Comparison of ENCODE assay signal across 8 cellular contexts in the genomic region with DNA sequence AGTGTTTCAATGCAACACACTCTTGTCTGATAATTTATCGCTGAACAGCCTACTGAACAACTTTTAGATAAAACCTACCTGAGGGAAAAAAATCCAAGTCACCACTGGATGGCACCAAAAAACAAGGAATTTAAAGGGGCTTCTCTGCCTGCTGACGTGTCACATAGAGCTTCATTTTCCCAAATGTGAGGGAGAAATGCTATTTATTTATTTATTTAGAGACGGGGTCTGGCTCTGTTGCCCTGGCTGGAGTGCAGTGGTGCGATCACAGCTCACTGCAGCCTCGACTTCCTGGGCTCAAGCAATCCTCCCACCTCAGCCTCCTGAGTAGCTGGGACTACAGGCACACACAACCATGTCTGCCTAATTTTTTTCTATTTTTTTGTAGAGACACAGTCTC. TPM values are rescaled to one million over a fixed set of nuclear protein-coding genes. Genes with fewer than 3 reads are reported as not detected.
DNase-seq lines count a peak whose midpoint lies in the region; ATAC-seq and TF ChIP-seq lines count a peak whose summit lies in the region.
"Not testable (repeated sequence)": the region's sequence is repeated elsewhere in the genome, so short reads cannot be mapped to it uniquely, and the experiment has no call there.

No MANE protein-coding gene starts in this region.

- H2AK5ac ChIP-seq in mesenchymal stem cell (ENCODE audit: low read length, severe bottlenecking), result not testable (repeated sequence)

- not testable (repeated sequence) for H3K79me1 ChIP-seq in mesenchymal stem cell (replicated peaks; ENCODE audit: low read length, poor library complexity, severe bottlenecking)

- H3K4ac ChIP-seq in mesenchymal stem cell (ENCODE audit: low read depth in 1 of 2, low read length in 2 of 2), result not testable (repeated sequence)

- peak overlapping the region; percentile 26; the same call in 1 of the 2 replicates for H2AFZ ChIP-seq in PC-3 (ENCODE audit: low read length)
- not testable (repeated sequence) for H2AFZ ChIP-seq in mesenchymal stem cell (ENCODE audit: low read depth, low read length)

- not testable (repeated sequence) for H3K9me2 ChIP-seq in PC-3 (replicated peaks; ENCODE audit: low read length)

- not testable (repeated sequence) for H3K36me3 ChIP-seq in Caco-2 (ENCODE audit: control insufficient read depth, insufficient read depth, low read length); PC-3 (ENCODE audit: low read depth, low read length); mesenchymal stem cell (ENCODE audit: control insufficient read depth in 1 of 2, insufficient read depth in 2 of 2, low read depth in 1 of 2, low read length in 2 of 2)

- not testable (repeated sequence) for H3K9ac ChIP-seq in PC-3 (ENCODE audit: low read length)
- peak overlapping the region; percentile 65 for H3K9ac ChIP-seq in mesenchymal stem cell (ENCODE audit: low read length)

- CTCF ChIA-PET in Caco-2 (lab: Charles Lee), result interaction anchor here (0.6 to 1.4 kb wide), 16 partner anchors 9 to 670 kb away, joined by 3 to 11 read pairs (median 3); no protein-coding TSS in a partner anchor
- CTCF ChIA-PET in PC-3 (lab: Charles Lee), result interaction anchor here (0.6 to 1.4 kb wide), 4 partner anchors 23 to 173 kb away, joined by 3 to 10 read pairs (median 4); no protein-coding TSS in a partner anchor

- not testable (repeated sequence) for H3K4me3 Mint-ChIP-seq in Caco-2 (ENCODE audit: unreplicated experiment); stimulated activated naive B cell treated with anti-CD40 and anti-IgM and Interleukin-4, amounts not matched to agents 10 μg/mL and 1 μg/mL and 100 μg/mL, for 72 hours

- DNase-seq in Caco-2 (peak in 1 of 2 experiments; percentile 67), NCI-H1105 (lab: John Stamatoyannopoulos, UW) (peak; percentile 71), PC-3 (peak; percentile 79), fibroblast of pulmonary artery (ENCODE audit: low read depth) (peak; percentile 85), mesenchymal stem cell (peak; percentile 70)
- peak in 1 of 2 donors; percentile 26 for DNase-seq in activated naive CD4-positive, alpha-beta T cell treated with anti-CD3 and anti-CD28 coated beads, Interleukin-2, amount 50 U/mL, for 72 hours (ENCODE audit: low spot score in 2 of 2)
- DNase-seq in stimulated activated naive B cell treated with anti-CD40 and anti-IgM and Interleukin-4, amounts not matched to agents 10 μg/mL and 1 μg/mL and 100 μg/mL, for 72 hours, result peak; percentile 23

- not testable (repeated sequence) for H4K20me1 ChIP-seq in PC-3 (ENCODE audit: low read length)

- H3K4me1 Mint-ChIP-seq in Caco-2 (ENCODE audit: low read depth, unreplicated experiment); stimulated activated naive B cell treated with anti-CD40 and anti-IgM and Interleukin-4, amounts not matched to agents 10 μg/mL and 1 μg/mL and 100 μg/mL, for 72 hours: not testable (repeated sequence)

- H4K91ac ChIP-seq in mesenchymal stem cell (ENCODE audit: low read length), result not testable (repeated sequence)

- not testable (repeated sequence) for H3K9me3 ChIP-seq in Caco-2; PC-3 (ENCODE audit: low read length); mesenchymal stem cell (ENCODE audit: control insufficient read depth, low read length)

- POLR2A ChIA-PET in Caco-2 (lab: Charles Lee); PC-3 (lab: Charles Lee; ENCODE audit: unreplicated experiment): not testable (repeated sequence)

- H3K27me3 Mint-ChIP-seq in Caco-2 (ENCODE audit: insufficient read depth, unreplicated experiment), result not testable (repeated sequence)
- peaks cover 5 to 26% of the 10 kb centered on the region in 2 donors for H3K27me3 Mint-ChIP-seq in stimulated activated naive B cell treated with anti-CD40 and anti-IgM and Interleukin-4, amounts not matched to agents 10 μg/mL and 1 μg/mL and 100 μg/mL, for 72 hours

- not testable (repeated sequence) for H4K8ac ChIP-seq in mesenchymal stem cell (ENCODE audit: low read length)

- H3K4me3 ChIP-seq in Caco-2 (ENCODE audit: low read depth, low read length); PC-3 (ENCODE audit: low read length); fibroblast of pulmonary artery (replicated peaks; ENCODE audit: low read depth, low read length); mesenchymal stem cell (ENCODE audit: insufficient read depth in 1 of 2, low read depth in 1 of 2, low read length in 2 of 2): not testable (repeated sequence)

- not testable (repeated sequence) for H2BK15ac ChIP-seq in mesenchymal stem cell (ENCODE audit: low read depth, poor library complexity, severe bottlenecking)

- peak; percentile 68 for ATAC-seq in GM21723 (IDR thresholded peaks at IDR 0.05; ENCODE audit: unreplicated experiment)
- peak; percentile 67 for ATAC-seq in PC-3
- peak; percentile 53 to 59 for ATAC-seq in activated naive CD4-positive, alpha-beta T cell treated with anti-CD3 and anti-CD28 coated beads, Interleukin-2, amount 50 U/mL, for 72 hours
- ATAC-seq in stimulated activated naive B cell treated with anti-CD40 and anti-IgM and Interleukin-4, amounts not matched to agents 10 μg/mL and 1 μg/mL and 100 μg/mL, for 72 hours (replicated peaks), result peak; percentile 57 to 78

- H2BK12ac ChIP-seq in mesenchymal stem cell (ENCODE audit: low read length in 2 of 2), result not testable (repeated sequence)

- not testable (repeated sequence) for H2BK120ac ChIP-seq in mesenchymal stem cell (ENCODE audit: low read depth, low read length)

- H3K18ac ChIP-seq in mesenchymal stem cell (ENCODE audit: low read depth in 1 of 2, low read length in 2 of 2), result not testable (repeated sequence)

- not testable (repeated sequence) for H3K27ac Mint-ChIP-seq in Caco-2 (ENCODE audit: unreplicated experiment); stimulated activated naive B cell treated with anti-CD40 and anti-IgM and Interleukin-4, amounts not matched to agents 10 μg/mL and 1 μg/mL and 100 μg/mL, for 72 hours
- peak overlapping the region in 1 of 2 donors; percentile 36 for H3K27ac Mint-ChIP-seq in activated naive CD4-positive, alpha-beta T cell treated with anti-CD3 and anti-CD28 coated beads, Interleukin-2, amount 50 U/mL, for 72 hours

- not testable (repeated sequence) for H3K23ac ChIP-seq in mesenchymal stem cell (ENCODE audit: low read length in 2 of 2)

- H3F3A ChIP-seq in PC-3 (ENCODE audit: low read length, unreplicated experiment), result not testable (repeated sequence)

- not testable (repeated sequence) for BruUV-seq in Caco-2 (replicated peaks; lab: Mats Ljungman, UMichigan); PC-3 (replicated peaks; lab: Mats Ljungman, UMichigan)

- not testable (repeated sequence) for H3K27me3 ChIP-seq in Caco-2 (replicated peaks; ENCODE audit: control insufficient read depth, insufficient read depth, low read length); PC-3 (ENCODE audit: low read length); mesenchymal stem cell (ENCODE audit: control insufficient read depth in 1 of 2, insufficient read depth in 1 of 2, low read length in 2 of 2)

- H2BK5ac ChIP-seq in mesenchymal stem cell (ENCODE audit: low read depth, low read length, poor library complexity, severe bottlenecking), result not testable (repeated sequence)

- H3K4me2 ChIP-seq in PC-3 (ENCODE audit: low read length); mesenchymal stem cell (ENCODE audit: low read length, poor library complexity, severe bottlenecking): not testable (repeated sequence)

- intact Hi-C loops in Caco-2 (cut with micrococcal nuclease; ENCODE audit: unreplicated experiment) (loop anchor here (1.0 to 5.0 kb wide), 4 partner anchors 78 to 593 kb away; no protein-coding TSS in a partner anchor), PC-3 (cut with micrococcal nuclease) (loop anchor here (1.0 to 2.0 kb wide), 2 partner anchors 78 to 179 kb away; no protein-coding TSS in a partner anchor)

- 22% methylated on average over 5 of the region's 5 CpGs for WGBS in mesenchymal stem cell

- TF ChIP-seq CTCF in Caco-2 (IDR thresholded peaks at IDR 0.05; ENCODE audit: insufficient read depth in 1 of 2, low read depth in 1 of 2, low read length in 1 of 2, severe bottlenecking in 1 of 2, unreplicated experiment in 1 of 2), result peak; percentile 44 to 57
- TF ChIP-seq CTCF in PC-3 (conservative IDR thresholded peaks at IDR 0.05; ENCODE audit: low read depth, low read length), result peak; percentile 62
- TF ChIP-seq CTCF in fibroblast of pulmonary artery (IDR thresholded peaks at IDR 0.05; ENCODE audit: low read length, missing control alignments), result peak; percentile 44

- not testable (repeated sequence) for H3K14ac ChIP-seq in mesenchymal stem cell (ENCODE audit: low read length in 2 of 2)

- H3K27ac ChIP-seq in PC-3 (ENCODE audit: low read length); mesenchymal stem cell (ENCODE audit: low read length, poor library complexity, severe bottlenecking): not testable (repeated sequence)

- H3K79me2 ChIP-seq in PC-3 (ENCODE audit: low read length), result not testable (repeated sequence)

- H3K4me1 ChIP-seq in Caco-2; PC-3 (ENCODE audit: insufficient read depth, low read length); mesenchymal stem cell (ENCODE audit: control insufficient read depth, insufficient read depth, low read depth, low read length): not testable (repeated sequence)

- not testable (repeated sequence) for H3K9me3 Mint-ChIP-seq in Caco-2 (ENCODE audit: unreplicated experiment); activated naive CD4-positive, alpha-beta T cell treated with anti-CD3 and anti-CD28 coated beads, Interleukin-2, amount 50 U/mL, for 72 hours; stimulated activated naive B cell treated with anti-CD40 and anti-IgM and Interleukin-4, amounts not matched to agents 10 μg/mL and 1 μg/mL and 100 μg/mL, for 72 hours

- not testable (repeated sequence) for H3K36me3 Mint-ChIP-seq in Caco-2 (ENCODE audit: insufficient read depth, unreplicated experiment); activated naive CD4-positive, alpha-beta T cell treated with anti-CD3 and anti-CD28 coated beads, Interleukin-2, amount 50 U/mL, for 72 hours; stimulated activated naive B cell treated with anti-CD40 and anti-IgM and Interleukin-4, amounts not matched to agents 10 μg/mL and 1 μg/mL and 100 μg/mL, for 72 hours

RNA-seq across cellular contexts. Expression of a gene that starts 27.4 kb away (rescaled TPM):
- total RNA-seq in Caco-2 (2022), result not detected in 2 replicates
- total RNA-seq in PC-3 (2014; rRNA removed), result not detected in 2 replicates
- total RNA-seq in activated naive CD4-positive, alpha-beta T cell treated with anti-CD3 and anti-CD28 coated beads, Interleukin-2, amount 50 U/mL, for 72 hours, result under 1 TPM in 1 of 2 donors, not detected in 1; 0.02 TPM
- polyA plus RNA-seq in mesenchymal stem cell (2013, experiment 1 of 2), result not detected
- polyA plus RNA-seq in mesenchymal stem cell (2013, experiment 2 of 2), result not detected
